Comparison of ENCODE assay signal across 8 cellular contexts in the genomic region with DNA sequence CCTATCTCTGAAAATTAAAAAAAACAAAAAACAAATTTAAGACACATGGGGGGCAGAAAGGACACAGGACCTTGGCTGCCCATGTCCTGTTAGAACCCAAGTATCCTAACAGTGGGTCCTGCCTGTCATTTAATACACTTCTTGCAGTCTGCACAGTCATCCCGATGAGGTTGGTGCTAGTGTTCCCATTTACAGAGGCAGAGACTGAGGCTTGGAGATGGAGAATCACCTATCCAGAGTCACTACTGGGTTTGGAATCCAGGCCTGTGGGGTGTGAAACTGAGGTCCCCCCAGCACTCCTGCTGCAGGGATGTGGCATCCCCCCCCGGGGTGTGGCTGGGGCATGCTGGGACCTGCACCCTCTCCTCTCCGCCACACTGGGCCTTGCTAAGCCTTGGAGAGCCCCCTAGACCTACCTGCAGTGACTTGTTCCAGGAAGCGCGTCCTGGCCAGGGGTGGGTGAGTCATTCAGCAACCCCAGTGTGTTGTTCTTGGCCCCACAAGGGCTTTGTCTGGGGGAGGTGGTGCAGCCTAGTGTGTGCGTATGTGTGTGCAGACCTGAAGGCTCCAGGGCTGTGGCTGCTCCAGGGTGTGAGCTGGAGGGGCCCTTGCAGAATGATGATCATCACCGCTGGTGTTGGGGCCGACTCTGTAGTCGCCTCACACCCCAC. TPM values are rescaled to one million over a fixed set of nuclear protein-coding genes. Genes with fewer than 3 reads are reported as not detected.
DNase-seq lines count a peak whose midpoint lies in the region; ATAC-seq lines count a peak whose summit lies in the region.

No MANE protein-coding gene starts in this region.

- peak overlapping the region in 6 of 8 donors; percentile 23 to 86 (median 56) for H3K27ac Mint-ChIP-seq in CD8-positive, alpha-beta memory T cell
- H3K27ac Mint-ChIP-seq in activated T-cell treated with anti-CD3 and anti-CD28 coated beads, Interleukin-2, amount 50 U/mL, for 72 hours, result peak overlapping the region; percentile 57

- CTCF ChIA-PET in CD8-positive, alpha-beta memory T cell (lab: Charles Lee), result interaction anchor here (1.0 to 1.7 kb wide), 2 partner anchors 50 to 85 kb away, joined by 5 to 8 read pairs; a partner anchor contains a TSS

- H3K4me3 Mint-ChIP-seq in CD8-positive, alpha-beta memory T cell, result peak overlapping the region in 1 of 7 donors; percentile 27
- peak overlapping the region; percentile 11 to 39 for H3K4me3 Mint-ChIP-seq in activated T-cell treated with anti-CD3 and anti-CD28 coated beads, Interleukin-2, amount 50 U/mL, for 72 hours

- no peaks in the 10 kb centered on the region for H3K27me3 ChIP-seq in CD8-positive, alpha-beta memory T cell (ENCODE audit: insufficient read depth, low read length, poor library complexity, severe bottlenecking)
- no peaks in the 10 kb centered on the region for H3K27me3 ChIP-seq in neuronal stem cell (ENCODE audit: control insufficient read depth in 3 of 3, insufficient read depth in 3 of 3, low read depth in 1 of 3, low read length in 3 of 3)

- H3K9ac ChIP-seq in neuronal stem cell (ENCODE audit: low read depth, low read length, poor library complexity), result no peak overlapping the region

- H3K27me3 Mint-ChIP-seq in CD8-positive, alpha-beta memory T cell, result no peaks in the 10 kb centered on the region
- H3K27me3 Mint-ChIP-seq in activated T-cell treated with anti-CD3 and anti-CD28 coated beads, Interleukin-2, amount 50 U/mL, for 72 hours (ENCODE audit: low read depth), result no peaks in the 10 kb centered on the region

- no peaks in the 10 kb centered on the region for H3K4me1 ChIP-seq in CD8-positive, alpha-beta memory T cell (ENCODE audit: insufficient read depth, low read length)
- H3K4me1 ChIP-seq in neuronal stem cell (ENCODE audit: control insufficient read depth in 2 of 2, insufficient read depth in 1 of 2, low read depth in 1 of 2, low read length in 2 of 2), result no peaks in the 10 kb centered on the region

- H2AK5ac ChIP-seq in neuronal stem cell (ENCODE audit: low read depth, low read length), result no peak overlapping the region

- H3K36me3 Mint-ChIP-seq in CD8-positive, alpha-beta memory T cell, result peaks cover 0 to 53% (median 3%) of the 10 kb centered on the region in 3 donors
- no peaks in the 10 kb centered on the region for H3K36me3 Mint-ChIP-seq in activated T-cell treated with anti-CD3 and anti-CD28 coated beads, Interleukin-2, amount 50 U/mL, for 72 hours (ENCODE audit: insufficient read depth in 2 of 2)

- no peak overlapping the region for H3K4me2 ChIP-seq in neuronal stem cell (ENCODE audit: insufficient read depth, low read length, poor library complexity, severe bottlenecking)

- H4K8ac ChIP-seq in neuronal stem cell (ENCODE audit: low read depth, low read length), result no peak overlapping the region

- peak in 3 of 5 donors; percentile 4 to 83 (median 29) for DNase-seq in CD8-positive, alpha-beta memory T cell
- peak; percentile 81 to 83 for DNase-seq in activated T-cell treated with anti-CD3 and anti-CD28 coated beads, Interleukin-2, amount 50 U/mL, for 72 hours
- DNase-seq in neuronal stem cell (ENCODE audit: low spot score) (no peak), NCI-H748 (lab: John Stamatoyannopoulos, UW; ENCODE audit: unreplicated experiment) (no peak), NCI-H2029 treated with DMSO at 0.1 percent for 48 hours (lab: John Stamatoyannopoulos, UW) (no peak), NAMALWA (ENCODE audit: low spot score) (no peak)

- no peak overlapping the region for H3K4ac ChIP-seq in neuronal stem cell (ENCODE audit: low read length)

- H2BK120ac ChIP-seq in neuronal stem cell (ENCODE audit: low read depth, low read length), result no peak overlapping the region

- H3K79me1 ChIP-seq in neuronal stem cell (ENCODE audit: low read depth, low read length), result no peaks in the 10 kb centered on the region

- no peaks in the 10 kb centered on the region for H3K9me3 Mint-ChIP-seq in CD8-positive, alpha-beta memory T cell
- H3K9me3 Mint-ChIP-seq in activated T-cell treated with anti-CD3 and anti-CD28 coated beads, Interleukin-2, amount 50 U/mL, for 72 hours, result no peaks in the 10 kb centered on the region

- H2BK5ac ChIP-seq in neuronal stem cell (ENCODE audit: low read length), result no peak overlapping the region

- H3K27ac ChIP-seq in CD8-positive, alpha-beta memory T cell (ENCODE audit: low read depth, low read length), result no peak overlapping the region
- no peak overlapping the region for H3K27ac ChIP-seq in neuronal stem cell (replicated peaks; ENCODE audit: low read length)

- no peak overlapping the region for H3K4me3 ChIP-seq in CD8-positive, alpha-beta memory T cell (ENCODE audit: low read length)
- no peak overlapping the region for H3K4me3 ChIP-seq in neuronal stem cell (ENCODE audit: low read length in 2 of 2)

- peaks cover 12% of the 10 kb centered on the region for H3K36me3 ChIP-seq in CD8-positive, alpha-beta memory T cell (ENCODE audit: insufficient read depth, low read length)
- no peaks in the 10 kb centered on the region for H3K36me3 ChIP-seq in neuronal stem cell (replicated peaks in 1 of 2; ENCODE audit: control insufficient read depth in 2 of 2, insufficient read depth in 2 of 2, low read length in 2 of 2)

- H3K23ac ChIP-seq in neuronal stem cell (ENCODE audit: low read depth, low read length, poor library complexity), result peak overlapping the region; percentile 80

- no peak overlapping the region for H2AFZ ChIP-seq in neuronal stem cell (ENCODE audit: low read length)

- H2BK12ac ChIP-seq in neuronal stem cell (ENCODE audit: low read length), result no peak overlapping the region

- peak; percentile 85 for ATAC-seq in GM19397 (IDR thresholded peaks at IDR 0.05; ENCODE audit: unreplicated experiment)
- peak; percentile 96 for ATAC-seq in HG03432 (IDR thresholded peaks at IDR 0.05; ENCODE audit: unreplicated experiment)
- peak; percentile 99 for ATAC-seq in activated T-cell treated with anti-CD3 and anti-CD28 coated beads, Interleukin-2, amount 50 U/mL, for 72 hours (replicated peaks in 1 of 2)

- H3K4me1 Mint-ChIP-seq in CD8-positive, alpha-beta memory T cell, result peaks cover 9 to 33% (median 10%) of the 10 kb centered on the region in 3 donors
- peaks cover 17% of the 10 kb centered on the region for H3K4me1 Mint-ChIP-seq in activated T-cell treated with anti-CD3 and anti-CD28 coated beads, Interleukin-2, amount 50 U/mL, for 72 hours (ENCODE audit: low read depth)

- peak overlapping the region; percentile 94 for H3K14ac ChIP-seq in neuronal stem cell (ENCODE audit: low read length)

- no CpG with 5 or more reads among the region's 9 CpGs for WGBS in neuronal stem cell (ENCODE audit: extremely low coverage in 2 of 2, insufficient read length in 2 of 2, insufficient replicate concordance in 1 of 2), 2 donors

- peak overlapping the region; percentile 26 for H2BK15ac ChIP-seq in neuronal stem cell (ENCODE audit: low read length)

- H4K91ac ChIP-seq in neuronal stem cell (ENCODE audit: low read depth, low read length, poor library complexity), result no peak overlapping the region

- peak overlapping the region; percentile 27 for H3K18ac ChIP-seq in neuronal stem cell (ENCODE audit: low read length)

- POLR2A ChIA-PET in CD8-positive, alpha-beta memory T cell (lab: Charles Lee), result no interaction called here

- no peaks in the 10 kb centered on the region for H3K9me3 ChIP-seq in CD8-positive, alpha-beta memory T cell (ENCODE audit: low read length)
- no peaks in the 10 kb centered on the region for H3K9me3 ChIP-seq in neuronal stem cell (replicated peaks in 1 of 2; ENCODE audit: control insufficient read depth in 2 of 2, insufficient read depth in 1 of 2, low read depth in 1 of 2, low read length in 2 of 2)

RNA-seq across cellular contexts. Expression of a gene that starts 49.7 kb away (rescaled TPM):
- total RNA-seq in CD8-positive, alpha-beta memory T cell, result 10 to 100 TPM; 23.3 to 25.0 TPM
- 29.3 TPM for polyA plus RNA-seq in CD8-positive, alpha-beta memory T cell
- total RNA-seq in activated T-cell treated with anti-CD3 and anti-CD28 coated beads, Interleukin-2, amount 50 U/mL, for 72 hours, result 10 to 100 TPM; 13.6 to 26.7 TPM
- 17.8 TPM for polyA plus RNA-seq in neuronal stem cell (2013, experiment 1 of 2)
- 14.9 TPM for polyA plus RNA-seq in neuronal stem cell (2013, experiment 2 of 2)

Comparison
In these comparisons a context has a peak if more than half of its experiments do, and no peak if none do; other contexts are left out.
1. DNase-seq: peak in CD8-positive, alpha-beta memory T cell (3 of 5) and activated T-cell treated with anti-CD3 and anti-CD28 coated beads, Interleukin-2, amount 50 U/mL, for 72 hours (2 of 2); none in neuronal stem cell (single experiment), NCI-H748 (single experiment), NCI-H2029 treated with DMSO at 0.1 percent for 48 hours (single experiment) and NAMALWA (single experiment).
2. Peak in every context shown above with its lines, with median percentiles within 50 percentile points of each other: ATAC-seq.